ENCODE assay signal across 12 cellular contexts in the genomic region with DNA sequence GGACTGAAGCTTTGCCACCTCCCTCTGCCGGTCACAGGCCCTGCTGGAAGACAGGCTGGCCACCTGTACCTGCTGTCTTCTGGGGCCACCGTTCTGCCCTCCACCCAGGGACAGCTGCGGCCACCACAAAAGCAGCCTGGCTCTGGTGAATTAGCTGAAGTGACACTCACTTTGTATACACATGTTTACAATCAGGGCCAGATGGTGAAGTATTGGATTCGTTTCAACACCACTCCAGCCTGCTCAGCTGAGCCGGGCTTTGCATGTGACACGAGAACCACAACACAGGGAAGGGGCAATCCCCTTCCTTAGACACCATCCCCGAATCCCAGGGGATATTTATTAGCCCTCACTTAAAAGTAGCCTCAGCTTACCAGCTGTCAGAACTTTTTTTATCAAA.
DNase-seq lines count a peak whose midpoint lies in the region; ATAC-seq and TF ChIP-seq lines count a peak whose summit lies in the region.
"Had no signal": no experiment of that assay in that cellular context is flagged by ENCODE, and none has a peak within 500 bp of the region (broad histone marks: within the 10 kb centered on the region; RNA-seq: fewer than 3 reads in every experiment).

No MANE protein-coding gene starts in this region.

- no peaks in the 10 kb centered on the region for H3K36me3 ChIP-seq in CD4-positive, CD25-positive, alpha-beta regulatory T cell (ENCODE audit: control insufficient read depth, insufficient read depth, low read length)
- no peaks in the 10 kb centered on the region for H3K36me3 ChIP-seq in OCI-LY7 (ENCODE audit: insufficient read depth, low read length)
- no peaks in the 10 kb centered on the region for H3K36me3 ChIP-seq in uterus
- H3K36me3 ChIP-seq: Peyer's patch had no signal

- H3K4me1 ChIP-seq in CD4-positive, CD25-positive, alpha-beta regulatory T cell (ENCODE audit: control insufficient read depth, insufficient read depth, low read length, poor library complexity, severe bottlenecking) = peaks cover 25% of the 10 kb centered on the region
- H3K4me1 ChIP-seq in OCI-LY7 (ENCODE audit: insufficient read depth, low read length, poor library complexity, severe bottlenecking) (no peaks in the 10 kb centered on the region), uterus (no peaks in the 10 kb centered on the region)
- H3K4me1 ChIP-seq: Peyer's patch had no signal

- peak overlapping the region in 3 of 4 donors; percentile 1 to 68 (median 65) for H3K4me3 Mint-ChIP-seq in CD4-positive, CD25-positive, alpha-beta regulatory T cell
- H3K4me3 Mint-ChIP-seq in chondrocyte (ENCODE audit: unreplicated experiment) = no peak overlapping the region
- H3K4me3 Mint-ChIP-seq in mesothelial cell of epicardium = no peak overlapping the region

- no peaks in the 10 kb centered on the region for H3K36me3 Mint-ChIP-seq in CD4-positive, CD25-positive, alpha-beta regulatory T cell
- H3K36me3 Mint-ChIP-seq in chondrocyte (ENCODE audit: low read depth) (peaks cover 1% of the 10 kb centered on the region), mesothelial cell of epicardium (no peaks in the 10 kb centered on the region)
- H3K36me3 Mint-ChIP-seq: activated naive CD8-positive, alpha-beta T cell treated with anti-CD3 and anti-CD28 coated beads, Interleukin-2, amount 10 ng/mL, durations not matched to agents 7 days and 5 days had no signal

- no peaks in the 10 kb centered on the region for H4K20me1 ChIP-seq in OCI-LY7 (ENCODE audit: insufficient read depth, low read length)

- H3K4me2 ChIP-seq in OCI-LY7 (ENCODE audit: low read length) = no peak overlapping the region

- no peak overlapping the region for H2AFZ ChIP-seq in OCI-LY7 (ENCODE audit: low read length)

- no peaks in the 10 kb centered on the region for H3K79me2 ChIP-seq in OCI-LY7 (ENCODE audit: insufficient read depth, low read depth, low read length)

- H3K4me1 Mint-ChIP-seq in CD4-positive, CD25-positive, alpha-beta regulatory T cell = peaks cover 0 to 60% (median 33%) of the 10 kb centered on the region in 4 donors
- no peaks in the 10 kb centered on the region for H3K4me1 Mint-ChIP-seq in chondrocyte (ENCODE audit: low read depth)
- H3K4me1 Mint-ChIP-seq in mesothelial cell of epicardium = peaks cover 15% of the 10 kb centered on the region

- no peaks in the 10 kb centered on the region for H3K27me3 Mint-ChIP-seq in CD4-positive, CD25-positive, alpha-beta regulatory T cell
- peaks cover 69% of the 10 kb centered on the region for H3K27me3 Mint-ChIP-seq in chondrocyte (ENCODE audit: low read depth)
- peaks cover 72% of the 10 kb centered on the region for H3K27me3 Mint-ChIP-seq in mesothelial cell of epicardium (ENCODE audit: low read depth)

- no peak for ATAC-seq in CD4-positive, CD25-positive, alpha-beta regulatory T cell (ENCODE audit: low read depth in 2 of 2)
- ATAC-seq: stimulated activated naive CD8-positive, alpha-beta T cell treated with anti-CD3 and anti-CD28 coated beads, Interleukin-15, Interleukin-2, amounts not matched to agents 100 U/mL and 50 U/mL, for 24 hours had no signal

- POLR2A ChIA-PET in OCI-LY7 (lab: Charles Lee) = interaction anchor here (0.7 to 1.0 kb wide), 2 partner anchors 12 to 115 kb away, joined by 3 read pairs; no protein-coding TSS in a partner anchor

- no TSS peak for BruUV-seq in OCI-LY7 (replicated peaks; lab: Mats Ljungman, UMichigan)

- H3K4me3 ChIP-seq in CD4-positive, CD25-positive, alpha-beta regulatory T cell (ENCODE audit: low read depth, low read length) = peak overlapping the region; percentile 59
- no peak overlapping the region for H3K4me3 ChIP-seq in OCI-LY7 (ENCODE audit: low read depth, low read length, poor library complexity, severe bottlenecking)
- no peak overlapping the region for H3K4me3 ChIP-seq in uterus
- H3K4me3 ChIP-seq: Peyer's patch had no signal

- H3K27ac ChIP-seq in CD4-positive, CD25-positive, alpha-beta regulatory T cell (ENCODE audit: insufficient read depth, low read length, poor library complexity, severe bottlenecking) = peak overlapping the region; percentile 71
- no peak overlapping the region for H3K27ac ChIP-seq in OCI-LY7 (ENCODE audit: low read depth, low read length, poor library complexity, severe bottlenecking)
- H3K27ac ChIP-seq in uterus = no peak overlapping the region
- H3K27ac ChIP-seq: Peyer's patch had no signal

- no peaks in the 10 kb centered on the region for H3K9me2 ChIP-seq in OCI-LY7 (ENCODE audit: insufficient read depth, low read length)

- DNase-seq in CD4-positive, CD25-positive, alpha-beta regulatory T cell = no peak
- peak; percentile 79 to 94 (median 82) for DNase-seq in NCI-H1417 (lab: John Stamatoyannopoulos, UW)
- peak; percentile 68 for DNase-seq in NCI-H446 treated with DMSO at 0.1 percent for 48 hours (lab: John Stamatoyannopoulos, UW)
- DNase-seq in chondrocyte (ENCODE audit: low spot score) = peak; percentile 43
- no peak for DNase-seq in mesothelial cell of epicardium (ENCODE audit: low spot score in 2 of 2, unreplicated experiment in 2 of 2)
- DNase-seq in OCI-LY7 (ENCODE audit: low spot score) = no peak
- DNase-seq in stimulated activated CD4-positive, alpha-beta T cell treated with anti-CD3 and anti-CD28 coated beads, Interleukin-4, amount 100 ng/mL, for 24 hours = no peak
- DNase-seq in uterus = no peak
- DNase-seq: activated naive CD8-positive, alpha-beta T cell treated with anti-CD3 and anti-CD28 coated beads, Interleukin-2, amount 10 ng/mL, durations not matched to agents 7 days and 5 days; Peyer's patch; stimulated activated CD4-positive, alpha-beta T cell treated with anti-CD3 and anti-CD28 coated beads, Interleukin-4, amount 100 ng/mL, for 4 hours; stimulated activated naive CD8-positive, alpha-beta T cell treated with anti-CD3 and anti-CD28 coated beads, Interleukin-15, Interleukin-2, amounts not matched to agents 100 U/mL and 50 U/mL, for 24 hours had no signal

- H3K9me3 Mint-ChIP-seq in CD4-positive, CD25-positive, alpha-beta regulatory T cell = peaks cover 0 to 4% (median 0%) of the 10 kb centered on the region in 7 donors
- H3K9me3 Mint-ChIP-seq in chondrocyte (ENCODE audit: low read depth) = peaks cover 4% of the 10 kb centered on the region
- H3K9me3 Mint-ChIP-seq in mesothelial cell of epicardium = peaks cover 3% of the 10 kb centered on the region
- H3K9me3 Mint-ChIP-seq: activated naive CD8-positive, alpha-beta T cell treated with anti-CD3 and anti-CD28 coated beads, Interleukin-2, amount 10 ng/mL, durations not matched to agents 7 days and 5 days had no signal

- TF ChIP-seq CTCF in chondrocyte (IDR thresholded peaks at IDR 0.05) (no peak), mesothelial cell of epicardium (IDR thresholded peaks at IDR 0.05; ENCODE audit: unreplicated experiment) (no peak), OCI-LY7 (conservative IDR thresholded peaks at IDR 0.05; ENCODE audit: low read length) (no peak), uterus (IDR thresholded peaks at IDR 0.05) (no peak)

- CTCF ChIA-PET in OCI-LY7 (lab: Charles Lee; ENCODE audit: unreplicated experiment) = no interaction called here

- no peaks in the 10 kb centered on the region for H3K9me3 ChIP-seq in CD4-positive, CD25-positive, alpha-beta regulatory T cell (ENCODE audit: control insufficient read depth in 2 of 2, low read length in 2 of 2)
- no peaks in the 10 kb centered on the region for H3K9me3 ChIP-seq in OCI-LY7 (ENCODE audit: low read length)
- H3K9me3 ChIP-seq in uterus = no peaks in the 10 kb centered on the region
- H3K9me3 ChIP-seq: Peyer's patch had no signal

- intact Hi-C loops in OCI-LY7 (cut with micrococcal nuclease; ENCODE audit: unreplicated experiment) = no loop called here
- intact Hi-C loops in uterus (cut with DNase I; ENCODE audit: low total_unique reads) = no loop called here

- no peaks in the 10 kb centered on the region for H3K27me3 ChIP-seq in CD4-positive, CD25-positive, alpha-beta regulatory T cell (ENCODE audit: control insufficient read depth, insufficient read depth, low read length)
- H3K27me3 ChIP-seq in uterus = no peaks in the 10 kb centered on the region
- H3K27me3 ChIP-seq: Peyer's patch had no signal

- TF ChIP-seq POLR2A in uterus (IDR thresholded peaks at IDR 0.05) = no peak

- peak overlapping the region; percentile 87 to 97 (median 96) for H3K27ac Mint-ChIP-seq in CD4-positive, CD25-positive, alpha-beta regulatory T cell
- H3K27ac Mint-ChIP-seq in chondrocyte (ENCODE audit: unreplicated experiment) = no peak overlapping the region
- no peak overlapping the region for H3K27ac Mint-ChIP-seq in mesothelial cell of epicardium

Comparison
In these comparisons a context has a peak if more than half of its experiments do, and no peak if none do; other contexts are left out.
1. DNase-seq: peak in NCI-H1417 (3 of 3), NCI-H446 treated with DMSO at 0.1 percent for 48 hours (single experiment) and chondrocyte (single experiment); none in CD4-positive, CD25-positive, alpha-beta regulatory T cell (0 of 3), mesothelial cell of epicardium (0 of 2), OCI-LY7 (single experiment), stimulated activated CD4-positive, alpha-beta T cell treated with anti-CD3 and anti-CD28 coated beads, Interleukin-4, amount 100 ng/mL, for 24 hours (single experiment) and uterus (0 of 2).
2. H3K27ac Mint-ChIP-seq: peak in CD4-positive, CD25-positive, alpha-beta regulatory T cell (3 of 3); none in chondrocyte (single experiment) and mesothelial cell of epicardium (single experiment).
3. H3K4me3 Mint-ChIP-seq: peak in CD4-positive, CD25-positive, alpha-beta regulatory T cell (3 of 4); none in chondrocyte (single experiment) and mesothelial cell of epicardium (single experiment).